2 cellular contexts compared by ENCODE assay signal in the genomic region with DNA sequence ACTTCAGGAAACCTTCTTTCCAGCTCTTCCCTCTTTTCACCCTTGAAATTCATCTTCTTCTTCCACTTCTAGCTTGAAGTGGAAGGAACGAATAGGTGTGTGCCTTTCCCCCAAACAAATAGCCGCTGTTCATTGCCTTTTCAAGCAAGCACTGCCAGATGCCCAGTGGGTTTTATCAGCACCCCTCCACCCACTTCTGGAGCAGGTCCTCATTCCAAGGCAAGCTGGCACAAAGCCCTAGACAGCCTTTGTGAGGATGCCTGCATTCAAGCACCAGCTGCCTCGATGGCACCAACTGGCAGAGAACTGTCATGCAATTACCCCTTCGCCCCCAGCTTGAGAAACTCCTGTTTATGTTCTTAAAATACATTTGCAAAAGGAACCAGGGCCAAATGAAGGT.
TF ChIP-seq lines count a peak whose summit lies in the region.

No MANE protein-coding gene starts in this region.

TF ChIP-seq in liver, 16 proteins besides CTCF, POLR2A, EP300 and RAD21 (continued from another document):
- TF ChIP-seq EGR1 (IDR thresholded peaks at IDR 0.05; ENCODE audit: low read depth in 2 of 2) (no peak), SP1 (IDR thresholded peaks at IDR 0.05) (no peak), HNF4G (IDR thresholded peaks at IDR 0.05) (no peak), HNF4A (conservative IDR thresholded peaks at IDR 0.05) (no peak), ATF3 (IDR thresholded peaks at IDR 0.05) (no peak), FOXA1 (IDR thresholded peaks at IDR 0.05) (no peak), RXRA (IDR thresholded peaks at IDR 0.05) (no peak), MAX (IDR thresholded peaks at IDR 0.05) (no peak), YY1 (IDR thresholded peaks at IDR 0.05) (no peak), NR2F2 (IDR thresholded peaks at IDR 0.05) (no peak)
- TF ChIP-seq, protein P1, sequence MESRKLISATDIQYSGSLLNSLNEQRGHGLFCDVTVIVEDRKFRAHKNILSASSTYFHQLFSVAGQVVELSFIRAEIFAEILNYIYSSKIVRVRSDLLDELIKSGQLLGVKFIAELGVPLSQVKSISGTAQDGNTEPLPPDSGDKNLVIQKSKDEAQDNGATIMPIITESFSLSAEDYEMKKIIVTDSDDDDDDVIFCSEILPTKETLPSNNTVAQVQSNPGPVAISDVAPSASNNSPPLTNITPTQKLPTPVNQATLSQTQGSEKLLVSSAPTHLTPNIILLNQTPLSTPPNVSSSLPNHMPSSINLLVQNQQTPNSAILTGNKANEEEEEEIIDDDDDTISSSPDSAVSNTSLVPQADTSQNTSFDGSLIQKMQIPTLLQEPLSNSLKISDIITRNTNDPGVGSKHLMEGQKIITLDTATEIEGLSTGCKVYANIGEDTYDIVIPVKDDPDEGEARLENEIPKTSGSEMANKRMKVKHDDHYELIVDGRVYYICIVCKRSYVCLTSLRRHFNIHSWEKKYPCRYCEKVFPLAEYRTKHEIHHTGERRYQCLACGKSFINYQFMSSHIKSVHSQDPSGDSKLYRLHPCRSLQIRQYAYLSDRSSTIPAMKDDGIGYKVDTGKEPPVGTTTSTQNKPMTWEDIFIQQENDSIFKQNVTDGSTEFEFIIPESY (IDR thresholded peaks at IDR 0.05): no peak
- TF ChIP-seq, protein P2, sequence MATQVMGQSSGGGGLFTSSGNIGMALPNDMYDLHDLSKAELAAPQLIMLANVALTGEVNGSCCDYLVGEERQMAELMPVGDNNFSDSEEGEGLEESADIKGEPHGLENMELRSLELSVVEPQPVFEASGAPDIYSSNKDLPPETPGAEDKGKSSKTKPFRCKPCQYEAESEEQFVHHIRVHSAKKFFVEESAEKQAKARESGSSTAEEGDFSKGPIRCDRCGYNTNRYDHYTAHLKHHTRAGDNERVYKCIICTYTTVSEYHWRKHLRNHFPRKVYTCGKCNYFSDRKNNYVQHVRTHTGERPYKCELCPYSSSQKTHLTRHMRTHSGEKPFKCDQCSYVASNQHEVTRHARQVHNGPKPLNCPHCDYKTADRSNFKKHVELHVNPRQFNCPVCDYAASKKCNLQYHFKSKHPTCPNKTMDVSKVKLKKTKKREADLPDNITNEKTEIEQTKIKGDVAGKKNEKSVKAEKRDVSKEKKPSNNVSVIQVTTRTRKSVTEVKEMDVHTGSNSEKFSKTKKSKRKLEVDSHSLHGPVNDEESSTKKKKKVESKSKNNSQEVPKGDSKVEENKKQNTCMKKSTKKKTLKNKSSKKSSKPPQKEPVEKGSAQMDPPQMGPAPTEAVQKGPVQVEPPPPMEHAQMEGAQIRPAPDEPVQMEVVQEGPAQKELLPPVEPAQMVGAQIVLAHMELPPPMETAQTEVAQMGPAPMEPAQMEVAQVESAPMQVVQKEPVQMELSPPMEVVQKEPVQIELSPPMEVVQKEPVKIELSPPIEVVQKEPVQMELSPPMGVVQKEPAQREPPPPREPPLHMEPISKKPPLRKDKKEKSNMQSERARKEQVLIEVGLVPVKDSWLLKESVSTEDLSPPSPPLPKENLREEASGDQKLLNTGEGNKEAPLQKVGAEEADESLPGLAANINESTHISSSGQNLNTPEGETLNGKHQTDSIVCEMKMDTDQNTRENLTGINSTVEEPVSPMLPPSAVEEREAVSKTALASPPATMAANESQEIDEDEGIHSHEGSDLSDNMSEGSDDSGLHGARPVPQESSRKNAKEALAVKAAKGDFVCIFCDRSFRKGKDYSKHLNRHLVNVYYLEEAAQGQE (IDR thresholded peaks at IDR 0.05): no peak
TF ChIP-seq in liver: peak in this region for 0.

TF ChIP-seq in HepG2, 621 proteins besides CTCF, POLR2A, EP300 and RAD21 (continued from another document):
- TF ChIP-seq ZBTB25 (CRISPR knock-in tag; IDR thresholded peaks at IDR 0.05) (no peak), JDP2 (CRISPR knock-in tag; IDR thresholded peaks at IDR 0.05; ENCODE audit: borderline replicate concordance) (no peak)
